Comparison of ENCODE assay signal across 28 cellular contexts in the genomic region with DNA sequence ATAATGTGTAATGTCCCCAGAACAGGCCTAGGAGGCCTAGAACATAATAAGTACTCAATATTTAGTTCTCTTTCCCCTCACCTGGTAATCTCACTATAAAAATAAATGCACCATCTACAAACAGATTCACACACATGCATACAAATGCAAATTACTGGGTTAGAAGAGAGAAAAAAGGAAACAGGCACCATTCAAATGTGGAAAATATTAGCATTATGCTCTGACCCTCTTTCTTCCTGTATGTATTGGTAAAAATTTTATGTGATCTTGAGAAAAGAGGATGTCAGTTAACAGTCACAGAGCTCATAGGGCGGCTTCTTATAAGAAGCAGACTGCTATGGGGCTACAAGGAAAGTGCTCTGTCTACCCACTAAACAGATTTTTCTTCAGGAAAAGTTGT.
A peak's percentile ranks its signal among the peaks of the same experiment; 100 is the strongest.
DNase-seq lines count a peak whose midpoint lies in the region; ATAC-seq, FAIRE-seq and TF ChIP-seq lines count a peak whose summit lies in the region.
"Had no signal": no experiment of that assay in that cellular context is flagged by ENCODE, and none has a peak within 500 bp of the region (broad histone marks: within the 10 kb centered on the region; RNA-seq: fewer than 3 reads in every experiment).

No MANE protein-coding gene starts in this region.

- no peaks in the 10 kb centered on the region for H3K27me3 Mint-ChIP-seq in IgD-negative memory B cell
- no peaks in the 10 kb centered on the region for H3K27me3 Mint-ChIP-seq in memory B cell
- H3K27me3 Mint-ChIP-seq: central memory CD8-positive, alpha-beta T cell had no signal

- no peak for FAIRE-seq in pancreas (lab: Jason Lieb, UNC)
- FAIRE-seq: frontal cortex, GM18507, HTR-8/SVneo had no signal

- H3K9me3 ChIP-seq in mammary epithelial cell (replicated peaks; ENCODE audit: insufficient read depth, low read length), result no peaks in the 10 kb centered on the region
- H3K9me3 ChIP-seq in pancreas, result no peaks in the 10 kb centered on the region
- H3K9me3 ChIP-seq: BLaER1 treated with 17β-estradiol and CSF1 and Interleukin-3, amounts not matched to agents 10 nM and 100 nM; right lobe of liver; suprapubic skin had no signal

- dilution Hi-C loops in mammary epithelial cell (cut with HindIII; ENCODE audit: low sequenced_read_pairs), result no loop called here

- H2AFZ ChIP-seq in mammary epithelial cell (ENCODE audit: low read depth, low read length), result no peak overlapping the region

- H3K4me1 Mint-ChIP-seq in IgD-negative memory B cell (peaks cover 24 to 33% (median 29%) of the 10 kb centered on the region in 3 donors), memory B cell (peaks cover 22% of the 10 kb centered on the region)
- H3K4me1 Mint-ChIP-seq: central memory CD8-positive, alpha-beta T cell; stimulated activated effector memory CD8-positive, alpha-beta T cell treated with anti-CD3 and anti-CD28 coated beads, Interleukin-12 subunit alpha, Interleukin-12 subunit beta, amount 100 ng/mL, for 72 hours had no signal

- ATAC-seq in GM18867 (IDR thresholded peaks at IDR 0.05; ENCODE audit: unreplicated experiment) (peak; percentile 68), GM21423 (IDR thresholded peaks at IDR 0.05; ENCODE audit: unreplicated experiment) (peak; percentile 70), memory B cell (ENCODE audit: low read depth) (peak; percentile 84), HG03139 (IDR thresholded peaks at IDR 0.05; ENCODE audit: unreplicated experiment) (no peak), pancreas (no peak), HG03520 (IDR thresholded peaks at IDR 0.05; ENCODE audit: unreplicated experiment) (no peak)
- ATAC-seq: PC-3; right lobe of liver; SK-N-SH treated with all-trans-retinoic acid at 6 μM for 48 hours; stimulated activated effector memory CD8-positive, alpha-beta T cell treated with anti-CD3 and anti-CD28 coated beads, Interleukin-12 subunit alpha, Interleukin-12 subunit beta, amount 100 ng/mL, for 72 hours had no signal

- BruUV-seq in mammary epithelial cell (replicated peaks; lab: Mats Ljungman, UMichigan), result no TSS peak

- H3K9me3 Mint-ChIP-seq in IgD-negative memory B cell (no peaks in the 10 kb centered on the region), memory B cell (no peaks in the 10 kb centered on the region)
- H3K9me3 Mint-ChIP-seq: central memory CD8-positive, alpha-beta T cell; stimulated activated effector memory CD8-positive, alpha-beta T cell treated with anti-CD3 and anti-CD28 coated beads, Interleukin-12 subunit alpha, Interleukin-12 subunit beta, amount 100 ng/mL, for 72 hours had no signal

- H3K36me3 ChIP-seq in mammary epithelial cell (ENCODE audit: insufficient read depth, low read length) (no peaks in the 10 kb centered on the region), pancreas (no peaks in the 10 kb centered on the region)
- H3K36me3 ChIP-seq: BLaER1 treated with 17β-estradiol and CSF1 and Interleukin-3, amounts not matched to agents 10 nM and 100 nM; right lobe of liver; suprapubic skin had no signal

- no peak for DNase-seq in memory B cell (ENCODE audit: low spot score in 2 of 2)
- no peak for DNase-seq in mammary epithelial cell
- DNase-seq in pancreas, result no peak
- DNase-seq: activated CD4-positive, alpha-beta T cell treated with anti-CD3 and anti-CD28 coated beads for 48 hours; activated naive CD4-positive, alpha-beta T cell; activated T-cell treated with anti-CD3 and anti-CD28 coated beads, Interleukin-2, amount 50 U/mL, for 48 hours; COR-L47; DMS79; mesendoderm; NCI-H146; NCI-H2107; NCI-H446 treated with DMSO at 0.1 percent for 48 hours; PC-3; right lobe of liver; stimulated activated CD4-positive, alpha-beta T cell treated with anti-CD3 and anti-CD28 coated beads, Interleukin-4, amount 100 ng/mL, for 1 hour had no signal

- intact Hi-C loops in mammary epithelial cell (cut with micrococcal nuclease), result no loop called here
- intact Hi-C loops in pancreas (cut with DNase I), result no loop called here

- H3K9ac ChIP-seq in mammary epithelial cell (ENCODE audit: insufficient read depth, low read length), result no peak overlapping the region
- H3K9ac ChIP-seq: BLaER1 treated with 17β-estradiol and CSF1 and Interleukin-3, amounts not matched to agents 10 nM and 100 nM had no signal

- in situ Hi-C loops in mammary epithelial cell (cut with MboI; ENCODE audit: low sequenced_read_pairs in 2 of 2), result no loop called here

- no peaks in the 10 kb centered on the region for H3K36me3 Mint-ChIP-seq in IgD-negative memory B cell
- no peaks in the 10 kb centered on the region for H3K36me3 Mint-ChIP-seq in memory B cell
- H3K36me3 Mint-ChIP-seq: stimulated activated effector memory CD8-positive, alpha-beta T cell treated with anti-CD3 and anti-CD28 coated beads, Interleukin-12 subunit alpha, Interleukin-12 subunit beta, amount 100 ng/mL, for 72 hours had no signal

- H3K27ac Mint-ChIP-seq in IgD-negative memory B cell, result peak overlapping the region in 2 of 3 donors; percentile 4 to 38
- H3K27ac Mint-ChIP-seq in memory B cell, result peak overlapping the region; percentile 32
- H3K27ac Mint-ChIP-seq: stimulated activated effector memory CD8-positive, alpha-beta T cell treated with anti-CD3 and anti-CD28 coated beads, Interleukin-12 subunit alpha, Interleukin-12 subunit beta, amount 100 ng/mL, for 72 hours had no signal

- CTCF ChIA-PET in mammary epithelial cell (lab: Charles Lee; ENCODE audit: low non-redundant PET), result no interaction called here

- H3K4me2 ChIP-seq in mammary epithelial cell (ENCODE audit: insufficient read depth, low read depth, low read length), result no peak overlapping the region

- 100% methylated on average over 1 of the region's 1 CpG for WGBS in mammary epithelial cell (ENCODE audit: low coverage, missing lambda C conversion rate)
- 98 to 100% methylated on average over 1 of the region's 1 CpG for whole genome bisulfite sequencing in pancreas, 2 donors

- no peak for TF ChIP-seq CTCF in mammary epithelial cell (conservative IDR thresholded peaks at IDR 0.05 in 1 of 2, IDR thresholded peaks at IDR 0.05 in 1 of 2; ENCODE audit: extremely low read depth in 1 of 2, insufficient read depth in 1 of 2, low read depth in 1 of 2, low read length in 2 of 2)
- TF ChIP-seq CTCF in pancreas (IDR thresholded peaks at IDR 0.05), result no peak

- no peaks in the 10 kb centered on the region for H4K20me1 ChIP-seq in mammary epithelial cell (ENCODE audit: insufficient read depth, low read length)
- H4K20me1 ChIP-seq: BLaER1 treated with 17β-estradiol and CSF1 and Interleukin-3, amounts not matched to agents 10 nM and 100 nM had no signal

- no peaks in the 10 kb centered on the region for H3K79me2 ChIP-seq in mammary epithelial cell (ENCODE audit: insufficient read depth, low read length)

- H3K4me3 Mint-ChIP-seq in IgD-negative memory B cell (peak overlapping the region in 3 of 4 donors; percentile 3 to 82 (median 72)), memory B cell (peak overlapping the region; percentile 4)
- H3K4me3 Mint-ChIP-seq: central memory CD8-positive, alpha-beta T cell; stimulated activated effector memory CD8-positive, alpha-beta T cell treated with anti-CD3 and anti-CD28 coated beads, Interleukin-12 subunit alpha, Interleukin-12 subunit beta, amount 100 ng/mL, for 72 hours had no signal

- no peaks in the 10 kb centered on the region for H3K27me3 ChIP-seq in mammary epithelial cell (ENCODE audit: insufficient read depth, low read length)
- no peaks in the 10 kb centered on the region for H3K27me3 ChIP-seq in pancreas
- H3K27me3 ChIP-seq: BLaER1 treated with 17β-estradiol and CSF1 and Interleukin-3, amounts not matched to agents 10 nM and 100 nM; right lobe of liver; suprapubic skin had no signal

- H3K27ac ChIP-seq in mammary epithelial cell (ENCODE audit: insufficient read depth, low read depth, low read length) (no peak overlapping the region), pancreas (no peak overlapping the region)
- H3K27ac ChIP-seq: BLaER1 treated with 17β-estradiol and CSF1 and Interleukin-3, amounts not matched to agents 10 nM and 100 nM; right lobe of liver; suprapubic skin had no signal

- H3K4me3 ChIP-seq in mammary epithelial cell (replicated peaks in 1 of 3; ENCODE audit: insufficient read depth in 1 of 3, low read depth in 2 of 3, low read length in 3 of 3), result no peak overlapping the region
- no peak overlapping the region for H3K4me3 ChIP-seq in pancreas
- H3K4me3 ChIP-seq: BLaER1 treated with 17β-estradiol and CSF1 and Interleukin-3, amounts not matched to agents 10 nM and 100 nM; right lobe of liver; suprapubic skin had no signal

- H3K4me1 ChIP-seq in mammary epithelial cell (ENCODE audit: insufficient read depth, low read length) (no peaks in the 10 kb centered on the region), pancreas (no peaks in the 10 kb centered on the region)
- H3K4me1 ChIP-seq: right lobe of liver, suprapubic skin had no signal

Comparison
In these comparisons a context has a peak if more than half of its experiments do, and no peak if none do; other contexts are left out.
1. ATAC-seq: peak in GM18867 (single experiment), GM21423 (single experiment) and memory B cell (single experiment); none in HG03139 (single experiment), pancreas (0 of 4) and HG03520 (single experiment).